Comparison of ENCODE assay signal across 30 cellular contexts in genomic region chr20:33869283-33869682, GRCh38.
"Had no signal": no experiment of that assay in that cellular context is flagged by ENCODE, and none has a peak within 500 bp of the region (broad histone marks: within the 10 kb centered on the region; RNA-seq: fewer than 3 reads in every experiment).

No MANE protein-coding gene starts in this region.

- H3K36me3 ChIP-seq: ascending aorta, cardiac muscle cell had no signal

- H3K9me3 ChIP-seq: ascending aorta had no signal

- FAIRE-seq: bronchial epithelial cell, TTC549 had no signal

- ATAC-seq: activated CD8-positive, alpha-beta T cell treated with anti-CD3 and anti-CD28 coated beads for 36 hours; activated naive CD8-positive, alpha-beta T cell treated with anti-CD3 and anti-CD28 coated beads, Interleukin-2, amount 50 U/mL, for 24 hours; activated T-cell treated with anti-CD3 and anti-CD28 coated beads, Interleukin-2, amount 50 U/mL, for 4 hours had no signal

- H3K27ac ChIP-seq: ascending aorta, cardiac muscle cell, VCaP had no signal

- H3K27me3 ChIP-seq: ascending aorta, cardiac muscle cell had no signal

- H3K4me3 ChIP-seq: ascending aorta, cardiac muscle cell had no signal

- DNase-seq: activated B cell treated with CpG ODN at 0.5 μM for 24 hours; activated CD4-positive, alpha-beta memory T cell treated with anti-CD3 and anti-CD28 coated beads for 36 hours; activated CD4-positive, alpha-beta T cell treated with anti-CD3 and anti-CD28 coated beads for 4 hours; activated CD4-positive, alpha-beta T cell treated with anti-CD3 and anti-CD28 coated beads, Interleukin-2, amount 10 ng/mL, durations not matched to agents 24 days and 14 days; activated CD4-positive, alpha-beta T cell treated with anti-CD3 and anti-CD28 coated beads, Interleukin-2, amount 50 U/mL, for 1 hour; activated CD4-positive, alpha-beta T cell treated with anti-CD3 and anti-CD28 coated beads, Interleukin-2, amount 50 U/mL, for 4 hours; activated CD4-positive, CD25-positive, alpha-beta regulatory T cell treated with anti-CD3 and anti-CD28 coated beads, Interleukin-2, amount 50 U/mL, for 72 hours; activated CD8-positive, alpha-beta memory T cell treated with anti-CD3 and anti-CD28 coated beads, Interleukin-2, amount 50 U/mL, for 4 hours; activated CD8-positive, alpha-beta T cell treated with anti-CD3 and anti-CD28 coated beads for 36 hours; activated effector memory CD4-positive, alpha-beta T cell treated with Interleukin-2 at 50 U/mL for 16 hours; activated gamma-delta T cell; activated naive CD4-positive, alpha-beta T cell treated with anti-CD3 and anti-CD28 coated beads, Interleukin-2, amount 10 ng/mL, durations not matched to agents 7 days and 5 days; activated naive CD4-positive, alpha-beta T cell treated with Interleukin-2 at 50 U/mL for 16 hours; activated naive CD8-positive, alpha-beta T cell treated with anti-CD3 and anti-CD28 coated beads, Interleukin-2, amount 10 ng/mL, durations not matched to agents 7 days and 5 days; activated naive CD8-positive, alpha-beta T cell treated with anti-CD3 and anti-CD28 coated beads, Interleukin-2, amount 50 U/mL, for 24 hours; activated T-cell treated with anti-CD3 and anti-CD28 coated beads for 4 hours; activated T-cell treated with anti-CD3 and anti-CD28 coated beads, Interleukin-2, amount 50 U/mL, for 1 hour; activated T-cell treated with anti-CD3 and anti-CD28 coated beads, Interleukin-2, amount 50 U/mL, for 4 hours; amygdala; anterior cingulate cortex; caudate nucleus; cerebellar nuclear complex; T-helper 1 cell; T-helper 2 cell; T-helper 9 cell had no signal
